Comparison of ENCODE assay signal across 26 cellular contexts in genomic region chr20:58512808-58513552, GRCh38. TPM values are rescaled to one million over a fixed set of nuclear protein-coding genes. Genes with fewer than 3 reads are reported as not detected.
DNase-seq lines count a peak whose midpoint lies in the region; ATAC-seq, FAIRE-seq and TF ChIP-seq lines count a peak whose summit lies in the region.
"Had no signal": no experiment of that assay in that cellular context is flagged by ENCODE, and none has a peak within 500 bp of the region (broad histone marks: within the 10 kb centered on the region; RNA-seq: fewer than 3 reads in every experiment).

No MANE protein-coding gene starts in this region.

- H3K79me2 ChIP-seq in endothelial cell of umbilical vein (ENCODE audit: control insufficient read depth, insufficient read depth, low read length) (no peaks in the 10 kb centered on the region), smooth muscle cell (ENCODE audit: low read depth) (no peaks in the 10 kb centered on the region)

- TF ChIP-seq CTCF in endothelial cell of umbilical vein (IDR thresholded peaks at IDR 0.05; ENCODE audit: extremely low read depth in 1 of 2, insufficient read depth in 1 of 2, low read depth in 1 of 2, low read length in 2 of 2), result no peak
- TF ChIP-seq CTCF in smooth muscle cell (IDR thresholded peaks at IDR 0.05; ENCODE audit: borderline replicate concordance, insufficient read depth, poor library complexity, severe bottlenecking), result no peak

- no peaks in the 10 kb centered on the region for H3K36me3 ChIP-seq in endothelial cell of umbilical vein (ENCODE audit: control insufficient read depth in 2 of 2, extremely low read depth in 1 of 2, insufficient read depth in 2 of 2, low read length in 2 of 2)
- H3K36me3 ChIP-seq in smooth muscle cell (ENCODE audit: low read depth), result no peaks in the 10 kb centered on the region
- H3K36me3 ChIP-seq: neural progenitor cell, stomach had no signal

- CTCF ChIA-PET in endothelial cell of umbilical vein (lab: Charles Lee), result interaction anchor here (0.6 to 2.2 kb wide), 3 partner anchors 10 to 145 kb away, joined by 3 to 9 read pairs (median 3); partner anchors contain the start of gene STX16

- no peaks in the 10 kb centered on the region for H3F3A ChIP-seq in smooth muscle cell (ENCODE audit: low read depth)

- H3K4me3 ChIP-seq in endothelial cell of umbilical vein (replicated peaks in 1 of 3; ENCODE audit: insufficient read depth in 1 of 3, low read depth in 1 of 3, low read length in 3 of 3) (no peak overlapping the region), smooth muscle cell (no peak overlapping the region)
- H3K4me3 ChIP-seq: mucosa of descending colon, neural progenitor cell, stomach had no signal

- H3K27me3 ChIP-seq in endothelial cell of umbilical vein (ENCODE audit: control insufficient read depth in 2 of 2, insufficient read depth in 2 of 2, low read length in 2 of 2), result peaks cover 25 to 30% of the 10 kb centered on the region in 2 experiments
- H3K27me3 ChIP-seq in smooth muscle cell (ENCODE audit: low read depth), result peaks cover 16% of the 10 kb centered on the region

- no peak for FAIRE-seq in endothelial cell of umbilical vein (lab: Jason Lieb, UNC)
- FAIRE-seq: frontal cortex, G401.6, islet of Langerhans, urothelium cell line had no signal

- WGBS in smooth muscle cell (ENCODE audit: low lambda C conversion rate), result 77% methylated on average over 17 of the region's 17 CpGs

- H4K20me1 ChIP-seq in endothelial cell of umbilical vein (replicated peaks; ENCODE audit: control insufficient read depth, extremely low read depth, insufficient read depth, low read length) (no peaks in the 10 kb centered on the region), smooth muscle cell (ENCODE audit: low read depth) (no peaks in the 10 kb centered on the region)

- no peaks in the 10 kb centered on the region for H3K9me1 ChIP-seq in endothelial cell of umbilical vein (replicated peaks; ENCODE audit: control insufficient read depth, extremely low read depth, insufficient read depth, low read length)

- POLR2A ChIA-PET in endothelial cell of umbilical vein (lab: Charles Lee), result no interaction called here

- TF ChIP-seq POLR2A in endothelial cell of umbilical vein (IDR thresholded peaks at IDR 0.05; ENCODE audit: low read depth, low read length), result no peak

- H3K4me1 ChIP-seq in endothelial cell of umbilical vein (ENCODE audit: control insufficient read depth, extremely low read depth, insufficient read depth, low read length) (peaks cover 3% of the 10 kb centered on the region), smooth muscle cell (ENCODE audit: low read depth) (peaks cover 11% of the 10 kb centered on the region)
- H3K4me1 ChIP-seq: neural progenitor cell had no signal

- no peak overlapping the region for H2AFZ ChIP-seq in endothelial cell of umbilical vein (ENCODE audit: low read depth, low read length)
- H2AFZ ChIP-seq in smooth muscle cell (ENCODE audit: low read depth), result no peak overlapping the region
- H2AFZ ChIP-seq: neural progenitor cell had no signal

- H3K9me3 ChIP-seq in endothelial cell of umbilical vein (replicated peaks; ENCODE audit: control insufficient read depth, insufficient read depth, low read length), result no peaks in the 10 kb centered on the region
- H3K9me3 ChIP-seq in smooth muscle cell (replicated peaks; ENCODE audit: low read depth), result no peaks in the 10 kb centered on the region
- H3K9me3 ChIP-seq: mucosa of descending colon, stomach had no signal

- ATAC-seq in GM19452 (IDR thresholded peaks at IDR 0.05; ENCODE audit: unreplicated experiment) (no peak), GM19455 (IDR thresholded peaks at IDR 0.05; ENCODE audit: unreplicated experiment) (no peak), HG02571 (IDR thresholded peaks at IDR 0.05; ENCODE audit: unreplicated experiment) (no peak)
- ATAC-seq: esophagus mucosa, mucosa of descending colon had no signal

- H3K9ac ChIP-seq in endothelial cell of umbilical vein (replicated peaks; ENCODE audit: extremely low read depth, insufficient read depth, low read length) (no peak overlapping the region), smooth muscle cell (ENCODE audit: low read depth) (no peak overlapping the region)
- H3K9ac ChIP-seq: neural progenitor cell had no signal

- DNase-seq in ELF-1 (ENCODE audit: low read depth, low spot score) (peak; percentile 36), RPMI7951 (ENCODE audit: low read depth) (peak; percentile 96), endothelial cell of umbilical vein (ENCODE audit: low read depth, low spot score) (no peak), smooth muscle cell (lab: John Stamatoyannopoulos, UW; ENCODE audit: unreplicated experiment) (no peak), DMS153 (lab: John Stamatoyannopoulos, UW) (no peak)
- DNase-seq: activated CD4-positive, alpha-beta T cell treated with anti-CD3 and anti-CD28 coated beads, Interleukin-2, amount 10 ng/mL, durations not matched to agents 24 days and 14 days; activated naive CD4-positive, alpha-beta T cell treated with anti-CD3 and anti-CD28 coated beads, Interleukin-2, amount 10 ng/mL, durations not matched to agents 7 days and 5 days; amygdala; effector CD4-positive, alpha-beta T cell; hypothalamus; mucosa of descending colon; NCI-H1092; NCI-H1930; NCI-H226; OCI-M1; stomach had no signal

- no peak overlapping the region for H3K27ac ChIP-seq in endothelial cell of umbilical vein (ENCODE audit: insufficient read depth, low read depth, low read length)
- peak overlapping the region; percentile 73 for H3K27ac ChIP-seq in smooth muscle cell (ENCODE audit: low read depth)
- H3K27ac ChIP-seq: neural progenitor cell, stomach had no signal

- intact Hi-C loops in endothelial cell of umbilical vein (cut with micrococcal nuclease), result no loop called here

- no TSS peak for BruUV-seq in endothelial cell of umbilical vein (replicated peaks; lab: Mats Ljungman, UMichigan)

- dilution Hi-C loops in endothelial cell of umbilical vein (cut with MboI; ENCODE audit: extremely low pct_ligation_motif_present, low sequenced_read_pairs), result no loop called here

- no peak overlapping the region for H3K4me2 ChIP-seq in endothelial cell of umbilical vein (ENCODE audit: insufficient read depth, low read length)
- peak overlapping the region; percentile 97 for H3K4me2 ChIP-seq in smooth muscle cell

TF ChIP-seq in endothelial cell of umbilical vein, 7 proteins besides CTCF, POLR2A, EP300 and RAD21:
- TF ChIP-seq MAX (IDR thresholded peaks at IDR 0.05; ENCODE audit: insufficient read depth, insufficient read length), result no peak
- TF ChIP-seq FOS (IDR thresholded peaks at IDR 0.05; ENCODE audit: borderline replicate concordance, insufficient read depth, low read length), result no peak
- TF ChIP-seq MYC (IDR thresholded peaks at IDR 0.05; ENCODE audit: low read depth, low read length), result no peak
- peak; percentile 16 for TF ChIP-seq EZH2 (IDR thresholded peaks at IDR 0.05; ENCODE audit: borderline replicate concordance, low read depth, low read length, severe bottlenecking)
- no peak for TF ChIP-seq POLR2AphosphoS5 (IDR thresholded peaks at IDR 0.05; ENCODE audit: insufficient read depth, low read depth, low read length)
- no peak for TF ChIP-seq JUN (IDR thresholded peaks at IDR 0.05; ENCODE audit: borderline replicate concordance, insufficient read depth, insufficient read length, low read depth)
TF ChIP-seq in endothelial cell of umbilical vein: peak in this region for 1.

RNA-seq across cellular contexts. Expression of gene APCDD1L, which starts 2.2 kb away (rescaled TPM):
- 122 and 149 TPM in 2 replicates for total RNA-seq in RPMI7951 (2014; rRNA removed; shearing (Covaris generic))
- total RNA-seq in endothelial cell of umbilical vein (0.88 and 1.4 TPM in 2 replicates), smooth muscle cell (8.1 and 9.4 TPM in 2 replicates)
- polyA plus RNA-seq in endothelial cell of umbilical vein (0.13 and 0.17 TPM in 2 replicates), smooth muscle cell (18.3 and 20.6 TPM in 2 replicates)
- 0.11 and 0.17 TPM in 2 replicates for polyA plus RNA-seq in endothelial cell of umbilical vein (2011; cell fraction: cytosol; rRNA removed)
- 0.25 TPM in 1 of 2 replicates, not detected in the other for polyA plus RNA-seq in endothelial cell of umbilical vein (2011; cell fraction: nucleus; rRNA removed)
- polyA plus RNA-seq in endothelial cell of umbilical vein (2012), result 0.27 and 0.41 TPM in 2 replicates
- 0.08 and 0.10 TPM in 2 replicates for polyA minus RNA-seq in endothelial cell of umbilical vein
- polyA minus RNA-seq in endothelial cell of umbilical vein (2011; cell fraction: cytosol; rRNA and poly(A)+ RNA removed), result not detected
- polyA minus RNA-seq in endothelial cell of umbilical vein (2011; cell fraction: nucleus; rRNA and poly(A)+ RNA removed), result not detected in 2 replicates
- total RNA-seq: activated CD4-positive, alpha-beta T cell treated with anti-CD3 and anti-CD28 coated beads, Interleukin-2, amount 10 ng/mL, durations not matched to agents 24 days and 14 days; cerebellum; frontal cortex had no signal

Comparison
In these comparisons a context has a peak if more than half of its experiments do, and no peak if none do; other contexts are left out.
1. DNase-seq: peak in ELF-1 (single experiment) and RPMI7951 (single experiment); none in endothelial cell of umbilical vein (single experiment), smooth muscle cell (single experiment) and DMS153 (single experiment).
2. RNA of gene APCDD1L, which starts 2.2 kb away (total RNA-seq): 122 to 149 TPM in RPMI7951; 8.1 to 9.4 TPM in smooth muscle cell and 0.88 to 1.4 TPM in endothelial cell of umbilical vein; every median in the first group is over 10 times any median in the second.